In the genomic region with DNA sequence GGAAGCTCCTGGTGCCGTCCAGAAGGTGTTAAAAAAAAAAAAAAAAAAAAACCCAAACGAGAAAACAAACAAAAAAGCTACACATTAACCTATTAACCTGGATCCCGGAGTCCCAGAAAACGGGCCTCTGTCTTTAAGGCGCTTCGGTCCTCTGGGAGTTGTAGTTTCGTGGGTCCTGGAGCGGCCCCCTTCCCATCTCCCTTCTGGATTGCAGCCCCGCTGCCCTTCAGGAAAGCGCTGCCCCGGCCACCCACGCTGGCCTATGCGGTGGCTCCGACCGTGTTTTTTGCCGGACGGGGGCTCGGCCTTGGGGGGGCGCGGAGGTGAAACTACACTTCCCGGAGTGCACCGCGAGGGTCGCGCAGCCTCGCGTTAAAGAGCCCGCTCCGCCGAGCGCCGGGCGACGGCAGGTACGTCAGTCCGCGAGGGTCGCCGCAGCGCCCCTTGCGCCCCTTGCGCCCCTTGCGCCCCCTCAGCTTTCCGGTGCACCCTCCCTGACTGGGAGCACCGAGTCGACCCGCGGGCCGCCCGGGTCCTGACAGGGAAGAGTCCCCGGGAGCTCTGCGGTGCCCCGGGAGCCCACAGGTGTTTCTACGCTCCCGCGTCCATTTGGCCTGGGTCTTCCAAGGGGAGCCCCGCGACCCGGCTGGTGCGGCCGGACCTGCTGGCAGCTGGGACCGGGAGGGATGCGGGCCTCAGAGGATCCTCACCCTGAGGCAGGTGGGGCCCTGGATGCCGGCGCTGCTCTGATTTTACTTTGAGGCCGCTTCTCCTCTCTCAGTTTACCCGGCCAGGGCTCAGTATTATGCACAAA, we compare ENCODE assay signal across 8 cellular contexts. TPM values are rescaled to one million over a fixed set of nuclear protein-coding genes. Genes with fewer than 3 reads are reported as not detected.
DNase-seq lines count a peak whose midpoint lies in the region; ATAC-seq and TF ChIP-seq lines count a peak whose summit lies in the region.

FCSK (plus strand) TSS at position 375 of the 814 bp plus-strand sequence. CDS start 8,596 bp downstream, outside the sequence.

- no peaks in the 10 kb centered on the region for H3K27me3 ChIP-seq in thoracic aorta (replicated peaks; ENCODE audit: insufficient read depth)

- H3K27ac ChIP-seq in thoracic aorta, result peak within 1 kb of the TSS; percentile 79 to 95

- DNase-seq in DMS153 treated with DMSO at 0.1 percent for 48 hours (lab: John Stamatoyannopoulos, UW; ENCODE audit: unreplicated experiment), result peak; percentile 54
- DNase-seq in HUDEP-2 (lab: John Stamatoyannopoulos, UW; ENCODE audit: unreplicated experiment in 76 of 76), result peak in 39 of 76 experiments; percentile 17 to 72 (median 44)
- peak; percentile 87 for DNase-seq in SHP77 treated with DMSO at 0.1 percent for 48 hours (lab: John Stamatoyannopoulos, UW)
- DNase-seq in activated naive CD4-positive, alpha-beta T cell treated with anti-CD3 and anti-CD28 coated beads, Interleukin-2, amount 10 ng/mL, durations not matched to agents 7 days and 5 days, result peak; percentile 74
- DNase-seq in glutamatergic neuron, result peak; percentile 67
- DNase-seq in osteocyte (ENCODE audit: extremely low spot score, unreplicated experiment), result no peak
- DNase-seq in thoracic aorta (ENCODE audit: low spot score), result no peak

- TF ChIP-seq CTCF in glutamatergic neuron (IDR thresholded peaks at IDR 0.05; ENCODE audit: partially characterized antibody, unreplicated experiment) (peak; percentile 39), osteocyte (IDR thresholded peaks at IDR 0.05) (no peak), thoracic aorta (IDR thresholded peaks at IDR 0.05) (no peak)

- peaks cover 5% of the 10 kb centered on the region for H3K27me3 Mint-ChIP-seq in activated naive CD4-positive, alpha-beta T cell treated with anti-CD3 and anti-CD28 coated beads, Interleukin-2, amount 10 ng/mL, durations not matched to agents 7 days and 5 days
- H3K27me3 Mint-ChIP-seq in glutamatergic neuron (ENCODE audit: unreplicated experiment) (no peaks in the 10 kb centered on the region), osteocyte (ENCODE audit: unreplicated experiment) (no peaks in the 10 kb centered on the region)

- no peaks in the 10 kb centered on the region for H3K9me3 Mint-ChIP-seq in activated naive CD4-positive, alpha-beta T cell treated with anti-CD3 and anti-CD28 coated beads, Interleukin-2, amount 10 ng/mL, durations not matched to agents 7 days and 5 days
- H3K9me3 Mint-ChIP-seq in glutamatergic neuron (ENCODE audit: unreplicated experiment) (peaks cover 7% of the 10 kb centered on the region), osteocyte (ENCODE audit: unreplicated experiment) (no peaks in the 10 kb centered on the region)

- peak within 1 kb of the TSS; percentile 91 for H3K4me3 Mint-ChIP-seq in activated naive CD4-positive, alpha-beta T cell treated with anti-CD3 and anti-CD28 coated beads, Interleukin-2, amount 10 ng/mL, durations not matched to agents 7 days and 5 days
- peak within 1 kb of the TSS; percentile 86 for H3K4me3 Mint-ChIP-seq in glutamatergic neuron (ENCODE audit: unreplicated experiment)
- H3K4me3 Mint-ChIP-seq in osteocyte (ENCODE audit: unreplicated experiment), result peak within 1 kb of the TSS; percentile 77

- H3K27ac Mint-ChIP-seq in activated naive CD4-positive, alpha-beta T cell treated with anti-CD3 and anti-CD28 coated beads, Interleukin-2, amount 10 ng/mL, durations not matched to agents 7 days and 5 days, result peak within 1 kb of the TSS; percentile 87
- H3K27ac Mint-ChIP-seq in glutamatergic neuron (ENCODE audit: unreplicated experiment) (peak within 1 kb of the TSS; percentile 84), osteocyte (ENCODE audit: unreplicated experiment) (peak within 1 kb of the TSS; percentile 92)

- H3K4me1 Mint-ChIP-seq in activated naive CD4-positive, alpha-beta T cell treated with anti-CD3 and anti-CD28 coated beads, Interleukin-2, amount 10 ng/mL, durations not matched to agents 7 days and 5 days, result peaks cover 32% of the 10 kb centered on the region
- peaks cover 4% of the 10 kb centered on the region for H3K4me1 Mint-ChIP-seq in glutamatergic neuron (ENCODE audit: low read depth, unreplicated experiment)
- peaks cover 12% of the 10 kb centered on the region for H3K4me1 Mint-ChIP-seq in osteocyte (ENCODE audit: unreplicated experiment)

- CTCF ChIA-PET in activated naive CD4-positive, alpha-beta T cell treated with anti-CD3 and anti-CD28 coated beads, Interleukin-2, amount 10 ng/mL, durations not matched to agents 7 days and 5 days (lab: Charles Lee), result interaction anchor here (1.1 to 4.7 kb wide), 4 partner anchors 35 to 85 kb away, joined by 3 to 14 read pairs (median 4); no protein-coding TSS in a partner anchor

- peak within 1 kb of the TSS; percentile 88 for H3K4me3 ChIP-seq in thoracic aorta

- no peaks in the 10 kb centered on the region for H3K36me3 Mint-ChIP-seq in activated naive CD4-positive, alpha-beta T cell treated with anti-CD3 and anti-CD28 coated beads, Interleukin-2, amount 10 ng/mL, durations not matched to agents 7 days and 5 days
- H3K36me3 Mint-ChIP-seq in glutamatergic neuron (ENCODE audit: unreplicated experiment), result peaks cover 4% of the 10 kb centered on the region
- H3K36me3 Mint-ChIP-seq in osteocyte (ENCODE audit: unreplicated experiment), result no peaks in the 10 kb centered on the region

- H3K36me3 ChIP-seq in thoracic aorta, result no peaks in the 10 kb centered on the region

- H3K4me1 ChIP-seq in thoracic aorta (ENCODE audit: control insufficient read depth in 1 of 2, low read depth in 2 of 2), result peaks cover 7 to 13% of the 10 kb centered on the region in 2 donors

- ATAC-seq in GM21381 (IDR thresholded peaks at IDR 0.05; ENCODE audit: unreplicated experiment), result peak; percentile 95
- peak; percentile 73 for ATAC-seq in thoracic aorta (ENCODE audit: insufficient number of reproducible peaks, low FRiP score, low read depth)

- no peaks in the 10 kb centered on the region for H3K9me3 ChIP-seq in thoracic aorta

RNA-seq across cellular contexts. Expression of gene FCSK, which starts in this region (rescaled TPM):
- 15.4 TPM for total RNA-seq in glutamatergic neuron (ENCODE audit: unreplicated experiment)
- 16.8 and 18.4 TPM in 2 replicates for total RNA-seq in osteocyte
- total RNA-seq in thoracic aorta, result 10 to 100 TPM; 16.1 to 20.4 TPM

Comparison
In these comparisons a context has a peak if more than half of its experiments do, and no peak if none do; other contexts are left out.
1. DNase-seq: peak in DMS153 treated with DMSO at 0.1 percent for 48 hours (single experiment), HUDEP-2 (39 of 76), SHP77 treated with DMSO at 0.1 percent for 48 hours (single experiment), activated naive CD4-positive, alpha-beta T cell treated with anti-CD3 and anti-CD28 coated beads, Interleukin-2, amount 10 ng/mL, durations not matched to agents 7 days and 5 days (single experiment) and glutamatergic neuron (single experiment); none in osteocyte (single experiment) and thoracic aorta (single experiment).
2. Peak in every context shown above with its lines, with median percentiles within 50 percentile points of each other: H3K27ac Mint-ChIP-seq and H3K4me3 Mint-ChIP-seq.